In the genomic region with DNA sequence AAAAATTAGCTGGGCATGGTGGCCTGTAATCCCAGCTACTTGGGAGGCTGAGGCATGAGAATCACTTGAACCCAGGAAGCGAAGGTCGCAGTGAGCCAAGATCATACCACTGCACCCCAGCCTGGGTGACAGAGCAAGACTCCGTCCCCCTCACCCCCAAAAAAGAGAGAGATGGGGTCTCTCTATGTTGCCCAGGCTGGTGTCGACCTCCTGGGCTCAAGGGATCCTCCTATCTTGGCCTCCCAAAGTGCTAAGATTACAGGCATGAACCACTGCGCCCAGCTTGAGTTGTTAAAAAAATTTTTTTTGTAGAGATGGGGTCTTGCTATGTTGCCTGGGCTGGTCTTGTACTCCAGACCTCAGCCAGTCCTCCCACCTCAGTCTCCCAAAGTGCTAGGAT, we compare ENCODE assay signal across 6 cellular contexts. TPM values are rescaled to one million over a fixed set of nuclear protein-coding genes. Genes with fewer than 3 reads are reported as not detected.
DNase-seq lines count a peak whose midpoint lies in the region; ATAC-seq, FAIRE-seq and TF ChIP-seq lines count a peak whose summit lies in the region.
"Not testable (repeated sequence)": the region's sequence is repeated elsewhere in the genome, so short reads cannot be mapped to it uniquely, and the experiment has no call there.

No MANE protein-coding gene starts in this region.

- TF ChIP-seq EP300 in GM12878 (IDR thresholded peaks at IDR 0.05; ENCODE audit: borderline replicate concordance in 1 of 2, control insufficient read depth in 1 of 2, low read depth in 2 of 2, low read length in 2 of 2); esophagus muscularis mucosa (IDR thresholded peaks at IDR 0.05): not testable (repeated sequence)

- not testable (repeated sequence) for TF ChIP-seq CTCF in IMR-90 (conservative IDR thresholded peaks at IDR 0.05; ENCODE audit: low read depth, low read length); SU-DHL-6 (IDR thresholded peaks at IDR 0.05; ENCODE audit: insufficient read depth, low read length, poor library complexity, severe bottlenecking); GM12878 (IDR thresholded peaks at IDR 0.05 in 2 of 3, conservative IDR thresholded peaks at IDR 0.05 in 1 of 3; ENCODE audit: control insufficient read depth in 2 of 3, extremely low read depth in 1 of 3, insufficient read depth in 1 of 3, low read depth in 3 of 3, low read length in 3 of 3); esophagus muscularis mucosa (IDR thresholded peaks at IDR 0.05)

- not testable (repeated sequence) for H4K20me1 ChIP-seq in IMR-90 (ENCODE audit: insufficient read depth, low read length); SU-DHL-6 (ENCODE audit: low read depth, low read length); GM12878 (ENCODE audit: control insufficient read depth, insufficient read depth)

- H2BK12ac ChIP-seq in neuronal stem cell (ENCODE audit: low read length): not testable (repeated sequence)

- not testable (repeated sequence) for BruUV-seq in IMR-90 (replicated peaks; lab: Mats Ljungman, UMichigan); GM12878 (replicated peaks; lab: Mats Ljungman, UMichigan)

- not testable (repeated sequence) for H2BK120ac ChIP-seq in IMR-90 (ENCODE audit: low read depth, low read length); neuronal stem cell (ENCODE audit: low read depth, low read length)

- H3K9me1 ChIP-seq in IMR-90 (ENCODE audit: insufficient read depth, low read length): not testable (repeated sequence)

- no CpG with 5 or more reads among the region's 5 CpGs for WGBS in IMR-90 (ENCODE audit: extremely low coverage in 2 of 2, insufficient read length in 1 of 2), 2 experiments
- 100% methylated on average over 5 of the region's 5 CpGs for WGBS in GM12878 (ENCODE audit: insufficient coverage, insufficient replicate concordance, low lambda C conversion rate, missing lambda C conversion rate)
- 100% methylated on average over 5 of the region's 5 CpGs for WGBS in esophagus muscularis mucosa
- WGBS in neuronal stem cell (ENCODE audit: extremely low coverage in 2 of 2, insufficient read length in 2 of 2, insufficient replicate concordance in 1 of 2), 2 donors: no CpG with 5 or more reads among the region's 5 CpGs

- H3K9ac ChIP-seq in IMR-90 (ENCODE audit: low read depth, low read length); SU-DHL-6 (ENCODE audit: low read length); GM12878 (ENCODE audit: control insufficient read depth, insufficient read depth, low read length); neuronal stem cell (ENCODE audit: low read depth, low read length, poor library complexity): not testable (repeated sequence)

- H3K18ac ChIP-seq in IMR-90 (ENCODE audit: low read depth, low read length); neuronal stem cell (ENCODE audit: low read length): not testable (repeated sequence)

- H2BK15ac ChIP-seq in IMR-90 (ENCODE audit: low read depth, low read length): not testable (repeated sequence)
- peak overlapping the region; percentile 58 for H2BK15ac ChIP-seq in neuronal stem cell (ENCODE audit: low read length)

- POLR2A ChIA-PET in IMR-90 (lab: Charles Lee; ENCODE audit: unreplicated experiment); GM12878 (lab: Charles Lee): not testable (repeated sequence)

- peak overlapping the region; percentile 55; the same call in 1 of the 2 replicates for H3K4ac ChIP-seq in IMR-90 (ENCODE audit: low read depth, low read length)
- H3K4ac ChIP-seq in neuronal stem cell (ENCODE audit: low read length): not testable (repeated sequence)

- not testable (repeated sequence) for H2BK5ac ChIP-seq in IMR-90 (ENCODE audit: low read depth, low read length, poor library complexity, severe bottlenecking); neuronal stem cell (ENCODE audit: low read length)

- not testable (repeated sequence) for H3K9me3 Mint-ChIP-seq in stimulated activated memory B cell treated with anti-CD40 and anti-IgM and Interleukin-4, amounts not matched to agents 10 μg/mL and 1 μg/mL and 100 μg/mL, for 72 hours

- H2AK9ac ChIP-seq in IMR-90 (replicated peaks; ENCODE audit: low read depth, low read length, poor library complexity): not testable (repeated sequence)

- not testable (repeated sequence) for H3K4me3 Mint-ChIP-seq in stimulated activated memory B cell treated with anti-CD40 and anti-IgM and Interleukin-4, amounts not matched to agents 10 μg/mL and 1 μg/mL and 100 μg/mL, for 72 hours

- not testable (repeated sequence) for H4K5ac ChIP-seq in IMR-90 (ENCODE audit: low read depth, low read length)

- H3K23ac ChIP-seq in IMR-90 (ENCODE audit: low read depth, low read length); neuronal stem cell (ENCODE audit: low read depth, low read length, poor library complexity): not testable (repeated sequence)

- peak overlapping the region; percentile 46 for H3K27ac Mint-ChIP-seq in stimulated activated memory B cell treated with anti-CD40 and anti-IgM and Interleukin-4, amounts not matched to agents 10 μg/mL and 1 μg/mL and 100 μg/mL, for 72 hours

- not testable (repeated sequence) for H3K27me3 Mint-ChIP-seq in stimulated activated memory B cell treated with anti-CD40 and anti-IgM and Interleukin-4, amounts not matched to agents 10 μg/mL and 1 μg/mL and 100 μg/mL, for 72 hours

- FAIRE-seq in GM12878 (lab: Jason Lieb, UNC): not testable (repeated sequence)

- RAD21 ChIA-PET in GM12878 (lab: Charles Lee; ENCODE audit: unreplicated experiment): interaction anchor here (1.4 to 6.2 kb wide), 3 partner anchors 113 to 187 kb away, joined by 4 to 247 read pairs (median 141); no protein-coding TSS in a partner anchor

- not testable (repeated sequence) for H3K27me3 ChIP-seq in IMR-90 (ENCODE audit: control insufficient read depth, insufficient read depth, low read length); SU-DHL-6 (ENCODE audit: low read length); GM12878 (replicated peaks in 1 of 2; ENCODE audit: control insufficient read depth in 2 of 2, insufficient read depth in 2 of 2, low read length in 1 of 2); esophagus muscularis mucosa; neuronal stem cell (ENCODE audit: control insufficient read depth in 3 of 3, insufficient read depth in 3 of 3, low read depth in 1 of 3, low read length in 3 of 3)

- H3K4me1 ChIP-seq in IMR-90 (ENCODE audit: control insufficient read depth, insufficient read depth, low read length); neuronal stem cell (ENCODE audit: control insufficient read depth in 2 of 2, insufficient read depth in 1 of 2, low read depth in 1 of 2, low read length in 2 of 2): not testable (repeated sequence)
- H3K4me1 ChIP-seq in GM12878 (ENCODE audit: control insufficient read depth, insufficient read depth, low read length) (peaks cover 15% of the 10 kb centered on the region), esophagus muscularis mucosa (peaks cover 16 to 23% (median 20%) of the 10 kb centered on the region in 4 donors)

- H3F3A ChIP-seq in SU-DHL-6 (ENCODE audit: insufficient read depth): peaks cover 10% of the 10 kb centered on the region

- not testable (repeated sequence) for H3K9me2 ChIP-seq in SU-DHL-6 (replicated peaks; ENCODE audit: insufficient read depth, low read length)

- not testable (repeated sequence) for H3K14ac ChIP-seq in IMR-90 (replicated peaks; ENCODE audit: low read depth, low read length); neuronal stem cell (ENCODE audit: low read length)

- peak overlapping the region; percentile 54; the same call in 1 of the 2 replicates for H2AK5ac ChIP-seq in IMR-90 (ENCODE audit: low read depth, low read length)
- H2AK5ac ChIP-seq in neuronal stem cell (ENCODE audit: low read depth, low read length): not testable (repeated sequence)

- H3K79me2 ChIP-seq in SU-DHL-6 (ENCODE audit: insufficient read depth, low read length); GM12878 (ENCODE audit: control insufficient read depth, insufficient read depth, low read length): not testable (repeated sequence)

- not testable (repeated sequence) for TF ChIP-seq RAD21 in IMR-90 (IDR thresholded peaks at IDR 0.05; ENCODE audit: low read length); GM12878 (IDR thresholded peaks at IDR 0.05; ENCODE audit: insufficient read depth, low read depth, low read length)

- peaks cover 16% of the 10 kb centered on the region for H3K36me3 Mint-ChIP-seq in stimulated activated memory B cell treated with anti-CD40 and anti-IgM and Interleukin-4, amounts not matched to agents 10 μg/mL and 1 μg/mL and 100 μg/mL, for 72 hours

- H3K4me2 ChIP-seq in IMR-90 (ENCODE audit: low read depth, low read length); SU-DHL-6 (ENCODE audit: low read depth, low read length, poor library complexity, severe bottlenecking); GM12878 (ENCODE audit: control insufficient read depth, insufficient read depth); neuronal stem cell (ENCODE audit: insufficient read depth, low read length, poor library complexity, severe bottlenecking): not testable (repeated sequence)

- not testable (repeated sequence) for H3K4me3 ChIP-seq in IMR-90 (ENCODE audit: insufficient read depth, low read depth, low read length); SU-DHL-6 (ENCODE audit: insufficient read depth, low read length, poor library complexity, severe bottlenecking); GM12878; esophagus muscularis mucosa; neuronal stem cell (ENCODE audit: low read length in 2 of 2)

- dilution Hi-C loops in IMR-90 (cut with HindIII; ENCODE audit: low sequenced_read_pairs, unreplicated experiment): loop anchor here (25.0 kb wide), 1 partner anchor 124 kb away; no protein-coding TSS in a partner anchor

- not testable (repeated sequence) for H3K56ac ChIP-seq in IMR-90 (ENCODE audit: extremely low read depth, insufficient read depth, low read length)

- H3K36me3 ChIP-seq in IMR-90 (ENCODE audit: control insufficient read depth, insufficient read depth, low read length); SU-DHL-6 (ENCODE audit: low read length); GM12878 (ENCODE audit: control insufficient read depth in 2 of 2, insufficient read depth in 2 of 2, low read length in 1 of 2); esophagus muscularis mucosa; neuronal stem cell (replicated peaks in 1 of 2; ENCODE audit: control insufficient read depth in 2 of 2, insufficient read depth in 2 of 2, low read length in 2 of 2): not testable (repeated sequence)

- intact Hi-C loops in IMR-90 (cut with micrococcal nuclease): loop anchor here (2.0 kb wide), 1 partner anchor 115 kb away; a partner anchor contains a TSS
- intact Hi-C loops in GM12878 (cut with micrococcal nuclease; ENCODE audit: unreplicated experiment): loop anchor here (2.0 kb wide), 2 partner anchors 181 to 627 kb away; no protein-coding TSS in a partner anchor
- intact Hi-C loops in esophagus muscularis mucosa (cut with DNase I): loop anchor here (2.0 kb wide), 2 partner anchors 113 to 237 kb away; no protein-coding TSS in a partner anchor

- H2AFZ ChIP-seq in IMR-90 (replicated peaks; ENCODE audit: low read length, poor library complexity); SU-DHL-6 (ENCODE audit: low read depth, low read length, severe bottlenecking); GM12878 (ENCODE audit: control insufficient read depth, low read depth, low read length); neuronal stem cell (ENCODE audit: low read length): not testable (repeated sequence)

- TF ChIP-seq POLR2A in IMR-90 (IDR thresholded peaks at IDR 0.05; ENCODE audit: low read depth, low read length); GM12878 (IDR thresholded peaks at IDR 0.05; ENCODE audit: low read depth, low read length); esophagus muscularis mucosa (IDR thresholded peaks at IDR 0.05; ENCODE audit: low read depth): not testable (repeated sequence)

- not testable (repeated sequence) for ATAC-seq in IMR-90 (ENCODE audit: low read depth); GM12878; stimulated activated memory B cell treated with anti-CD40 and anti-IgM and Interleukin-4, amounts not matched to agents 10 μg/mL and 1 μg/mL and 100 μg/mL, for 72 hours

- CTCF ChIA-PET in IMR-90 (lab: Yijun Ruan, JAX) (interaction anchor here (0.6 kb wide), 1 partner anchor 77 kb away, joined by 8 read pairs; no protein-coding TSS in a partner anchor), GM12878 (lab: Yijun Ruan, JAX) (interaction anchor here (1.1 to 8.9 kb wide), 6 partner anchors 36 to 632 kb away, joined by 3 to 344 read pairs (median 47); no protein-coding TSS in a partner anchor)

- H3K9me3 ChIP-seq in IMR-90 (ENCODE audit: control insufficient read depth, insufficient read depth, low read length); SU-DHL-6 (ENCODE audit: insufficient read depth, low read length); GM12878 (replicated peaks; ENCODE audit: control insufficient read depth, insufficient read depth, low read length); esophagus muscularis mucosa; neuronal stem cell (replicated peaks in 1 of 2; ENCODE audit: control insufficient read depth in 2 of 2, insufficient read depth in 1 of 2, low read depth in 1 of 2, low read length in 2 of 2): not testable (repeated sequence)

- not testable (repeated sequence) for H3K79me1 ChIP-seq in IMR-90 (ENCODE audit: low read depth in 1 of 2, low read length in 2 of 2); neuronal stem cell (ENCODE audit: low read depth, low read length)

- not testable (repeated sequence) for H4K91ac ChIP-seq in IMR-90 (ENCODE audit: insufficient read depth, low read depth, low read length); neuronal stem cell (ENCODE audit: low read depth, low read length, poor library complexity)

- not testable (repeated sequence) for DNase-seq in IMR-90; GM12878 (ENCODE audit: low read depth, low spot score); esophagus muscularis mucosa (ENCODE audit: extremely low spot score); neuronal stem cell (ENCODE audit: low spot score)

- peaks cover 25% of the 10 kb centered on the region for H3K4me1 Mint-ChIP-seq in stimulated activated memory B cell treated with anti-CD40 and anti-IgM and Interleukin-4, amounts not matched to agents 10 μg/mL and 1 μg/mL and 100 μg/mL, for 72 hours

- H2BK20ac ChIP-seq in IMR-90 (ENCODE audit: low read depth, low read length): not testable (repeated sequence)

- H3K27ac ChIP-seq in IMR-90 (ENCODE audit: insufficient read depth, low read length); GM12878 (ENCODE audit: control insufficient read depth, insufficient read depth); neuronal stem cell (replicated peaks; ENCODE audit: low read length): not testable (repeated sequence)
- H3K27ac ChIP-seq in SU-DHL-6 (ENCODE audit: low read depth, low read length) (0 out of 2 replicates have a peak overlapping the region, but pooled peaks have one; percentile 26), esophagus muscularis mucosa (replicated peaks in 1 of 4) (peak overlapping the region in 3 of 4 donors; percentile 3 to 76 (median 25))

- SMC1A ChIA-PET in GM12878 (lab: Charles Lee; ENCODE audit: uncharacterized antibody, unreplicated experiment): interaction anchor here (1.1 to 6.9 kb wide), 3 partner anchors 29 to 189 kb away, joined by 3 to 266 read pairs (median 6); no protein-coding TSS in a partner anchor

- H4K8ac ChIP-seq in IMR-90 (ENCODE audit: low read depth in 2 of 2, low read length in 2 of 2); neuronal stem cell (ENCODE audit: low read depth, low read length): not testable (repeated sequence)

- in situ Hi-C loops in IMR-90 (cut with MboI; ENCODE audit: low sequenced_read_pairs): not testable (repeated sequence)
- in situ Hi-C loops in GM12878 (cut with MboI): loop anchor here (10.0 kb wide), 1 partner anchor 111 kb away; no protein-coding TSS in a partner anchor

RNA-seq across cellular contexts. Expression of a gene that starts 29.5 kb away (rescaled TPM):
- total RNA-seq in IMR-90 (2012; rRNA removed): 23.6 and 24.0 TPM in 2 replicates
- 28.2 and 28.3 TPM in 2 replicates for polyA plus RNA-seq in IMR-90 (2012; rRNA removed)
- 12.6 and 14.1 TPM in 2 replicates for polyA plus RNA-seq in IMR-90 (2012; cell fraction: cytosol; rRNA removed)
- polyA plus RNA-seq in IMR-90 (2012; cell fraction: nucleus; rRNA removed; ENCODE audit: low replicate concordance): 43.6 and 72.5 TPM in 2 replicates
- 207 and 208 TPM in 2 replicates for total RNA-seq in GM12878 (2013; cell fraction: nucleolus; rRNA removed)
- total RNA-seq in GM12878 (2014; rRNA removed): 17.8 and 18.5 TPM in 2 replicates
- 24.1 and 24.2 TPM in 2 replicates for total RNA-seq in GM12878 (2014; rRNA removed; fragmentation: Illumina TruSeq; extraction: Trizol)
- total RNA-seq in GM12878 (2021): 42.1 and 54.8 TPM in 2 replicates
- 9.9 TPM for polyA plus RNA-seq in GM12878 (2011; ENCODE audit: low read depth)
- 26.6 and 34.3 TPM in 2 replicates for polyA plus RNA-seq in GM12878 (2011; rRNA removed)
- polyA plus RNA-seq in GM12878 (2011; cell fraction: cytosol; rRNA removed): 21.0 and 23.6 TPM in 2 replicates
- polyA plus RNA-seq in GM12878 (2011; cell fraction: nucleus; rRNA removed): 69.7 and 78.1 TPM in 2 replicates
- 16.4 and 22.5 TPM in 2 replicates for polyA plus RNA-seq in GM12878 (2012)
- 27.1 and 27.9 TPM in 2 replicates for polyA plus RNA-seq in GM12878 (2014; fragmentation: Illumina TruSeq; extraction: Trizol)
- polyA plus RNA-seq in GM12878 (2014; fragmentation: Nextera tagmentation; extraction: Ambion mirVana): 10 to 100 TPM; 12.9 to 18.4 TPM
- polyA plus RNA-seq in GM12878 (2014; rRNA removed): 21.7 and 22.7 TPM in 2 replicates
- polyA plus RNA-seq in GM12878 (2016; fragmentation: Nextera tagmentation; extraction: Ambion mirVana): 10 to 100 TPM; 22.1 to 25.0 TPM
- polyA minus RNA-seq in GM12878 (2011; rRNA and poly(A)+ RNA removed): 49.9 and 55.7 TPM in 2 replicates
- 18.0 and 20.2 TPM in 2 replicates for polyA minus RNA-seq in GM12878 (2011; cell fraction: cytosol; rRNA and poly(A)+ RNA removed)
- 45.5 and 61.3 TPM in 2 replicates for polyA minus RNA-seq in GM12878 (2011; cell fraction: nucleus; rRNA and poly(A)+ RNA removed)
- 10 to 100 TPM; 44.6 to 78.6 (median 65.8) TPM for total RNA-seq in esophagus muscularis mucosa
- 44.7 TPM for polyA plus RNA-seq in neuronal stem cell (2013, experiment 1 of 2)
- polyA plus RNA-seq in neuronal stem cell (2013, experiment 2 of 2): 45.0 TPM
